Comparison of ENCODE assay signal across 1 cellular context in the genomic region with DNA sequence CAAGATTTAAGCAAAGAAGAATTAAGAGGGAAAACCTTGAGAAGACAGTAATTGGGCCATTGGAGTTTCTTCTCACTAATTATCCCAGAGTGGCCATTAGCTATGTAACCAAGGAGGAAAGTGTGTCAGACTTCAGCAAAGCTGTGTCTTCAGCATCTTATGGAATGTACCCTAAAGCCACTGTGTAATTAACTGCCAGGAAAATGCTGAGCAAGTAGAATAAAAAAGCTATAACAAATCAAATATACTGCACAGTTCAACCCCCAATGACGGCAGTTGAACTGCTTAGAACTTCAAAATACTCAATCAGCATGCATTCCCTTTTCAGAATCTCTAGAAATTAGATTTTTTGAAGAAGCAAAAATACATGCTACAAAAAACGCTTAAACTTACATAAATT.
TF ChIP-seq lines count a peak whose summit lies in the region.

No MANE protein-coding gene starts in this region.

TF ChIP-seq in IMR-90, 13 proteins besides CTCF, POLR2A, EP300 and RAD21 (continued from another document):
- peak; percentile 15; the same call in 1 of the 2 replicates for TF ChIP-seq MAFK (IDR thresholded peaks at IDR 0.05; ENCODE audit: low read depth, low read length)
